In genomic region chr9:72322259-72322658, GRCh38 we compare ENCODE assay signal across 22 cellular contexts. TPM values are rescaled to one million over a fixed set of nuclear protein-coding genes. Genes with fewer than 3 reads are reported as not detected.
DNase-seq lines count a peak whose midpoint lies in the region; ATAC-seq and TF ChIP-seq lines count a peak whose summit lies in the region.
"Had no signal": no experiment of that assay in that cellular context is flagged by ENCODE, and none has a peak within 500 bp of the region (broad histone marks: within the 10 kb centered on the region; RNA-seq: fewer than 3 reads in every experiment).

No MANE protein-coding gene starts in this region.

- ATAC-seq in sciatic nerve, result peak; percentile 17
- ATAC-seq: A549, HCT116, Right ventricle myocardium inferior had no signal

- no peaks in the 10 kb centered on the region for H3K9me3 Mint-ChIP-seq in activated naive CD4-positive, alpha-beta T cell treated with anti-CD3 and anti-CD28 coated beads, Interleukin-2, amount 10 ng/mL, durations not matched to agents 7 days and 5 days

- H3K27me3 Mint-ChIP-seq in activated naive CD4-positive, alpha-beta T cell treated with anti-CD3 and anti-CD28 coated beads, Interleukin-2, amount 10 ng/mL, durations not matched to agents 7 days and 5 days, result peaks cover 4% of the 10 kb centered on the region

- no peaks in the 10 kb centered on the region for H3K4me1 Mint-ChIP-seq in activated naive CD4-positive, alpha-beta T cell treated with anti-CD3 and anti-CD28 coated beads, Interleukin-2, amount 10 ng/mL, durations not matched to agents 7 days and 5 days

- intact Hi-C loops in sciatic nerve (cut with DNase I), result no loop called here

- DNase-seq in EH (ENCODE audit: low read depth) (peak; percentile 49), amniotic epithelial cell (ENCODE audit: low read depth) (peak; percentile 16), fibroblast of the aortic adventitia (ENCODE audit: low read depth) (peak; percentile 11), sciatic nerve (ENCODE audit: low spot score) (no peak), retina (no peak), amygdala (lab: John Stamatoyannopoulos, UW) (no peak)
- DNase-seq in activated CD4-positive, alpha-beta T cell treated with anti-CD3 and anti-CD28 coated beads for 48 hours, result no peak
- DNase-seq in activated naive CD4-positive, alpha-beta T cell treated with anti-CD3 and anti-CD28 coated beads, Interleukin-2, amount 10 ng/mL, durations not matched to agents 7 days and 5 days, result no peak
- DNase-seq: DMS79 treated with DMSO at 0.1 percent for 48 hours, GDM1, GOT3, Kasumi-1, MG63, NCI-H1092, NCI-H146, NCI-H2081, NCI-H510A, NCI-H774 had no signal

- no peak overlapping the region for H3K4me3 Mint-ChIP-seq in activated naive CD4-positive, alpha-beta T cell treated with anti-CD3 and anti-CD28 coated beads, Interleukin-2, amount 10 ng/mL, durations not matched to agents 7 days and 5 days

- no peak for TF ChIP-seq CTCF in fibroblast of the aortic adventitia (IDR thresholded peaks at IDR 0.05; ENCODE audit: insufficient read depth, low read length)

- no peak overlapping the region for H3K27ac Mint-ChIP-seq in activated naive CD4-positive, alpha-beta T cell treated with anti-CD3 and anti-CD28 coated beads, Interleukin-2, amount 10 ng/mL, durations not matched to agents 7 days and 5 days

- no peaks in the 10 kb centered on the region for H3K36me3 Mint-ChIP-seq in activated naive CD4-positive, alpha-beta T cell treated with anti-CD3 and anti-CD28 coated beads, Interleukin-2, amount 10 ng/mL, durations not matched to agents 7 days and 5 days

- CTCF ChIA-PET in activated naive CD4-positive, alpha-beta T cell treated with anti-CD3 and anti-CD28 coated beads, Interleukin-2, amount 10 ng/mL, durations not matched to agents 7 days and 5 days (lab: Charles Lee), result interaction anchor here (0.7 kb wide), 1 partner anchor 41 kb away, joined by 3 read pairs; no protein-coding TSS in a partner anchor

- H3K4me3 ChIP-seq in fibroblast of the aortic adventitia (ENCODE audit: low read depth, low read length), result no peak overlapping the region
- H3K4me3 ChIP-seq: A549; BLaER1 treated with 17β-estradiol and CSF1 and Interleukin-3, amounts not matched to agents 10 nM and 100 nM; MG63 had no signal

RNA-seq across cellular contexts. Expression of gene ZFAND5, which starts 42.7 kb away (rescaled TPM):
- total RNA-seq in fibroblast of the aortic adventitia (ENCODE audit: low replicate concordance), result 112 and 132 TPM in 2 replicates
- total RNA-seq in sciatic nerve, result 222 TPM

Comparison
In these comparisons a context has a peak if more than half of its experiments do, and no peak if none do; other contexts are left out.
1. DNase-seq: peak in EH (single experiment), amniotic epithelial cell (single experiment) and fibroblast of the aortic adventitia (single experiment); none in sciatic nerve (single experiment), activated CD4-positive, alpha-beta T cell treated with anti-CD3 and anti-CD28 coated beads for 48 hours (single experiment), retina (single experiment), activated naive CD4-positive, alpha-beta T cell treated with anti-CD3 and anti-CD28 coated beads, Interleukin-2, amount 10 ng/mL, durations not matched to agents 7 days and 5 days (single experiment) and amygdala (0 of 56).